Comparison of ENCODE assay signal across 8 cellular contexts in the genomic region with DNA sequence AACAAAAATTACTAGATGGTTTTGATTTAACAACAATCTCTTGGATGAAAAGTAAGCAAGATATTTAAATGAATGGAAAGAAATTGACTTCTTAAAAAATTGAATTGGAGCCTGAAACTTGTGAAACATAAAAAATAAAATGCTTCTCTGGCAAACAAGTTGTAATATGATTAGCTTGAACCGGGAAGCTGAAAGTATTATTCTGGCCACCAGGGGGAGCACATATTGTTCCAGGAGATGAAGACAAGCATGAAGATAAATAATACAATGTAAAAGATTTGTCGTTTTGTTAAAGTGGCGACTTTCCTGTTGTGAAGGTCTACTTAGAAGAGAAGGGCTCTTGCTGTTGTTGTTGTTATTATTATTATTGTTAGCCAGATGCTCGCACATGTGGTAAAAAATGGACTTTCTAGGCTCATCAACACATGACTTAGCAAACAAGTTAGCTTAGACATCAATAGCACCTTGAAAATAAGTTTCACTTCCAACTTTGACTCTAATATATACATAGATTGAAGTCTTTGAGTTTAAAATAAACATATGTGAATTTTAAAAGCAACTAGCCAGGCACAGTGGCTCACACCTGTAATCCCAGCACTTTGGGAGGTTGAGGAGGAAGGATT. TPM values are rescaled to one million over a fixed set of nuclear protein-coding genes. Genes with fewer than 3 reads are reported as not detected.
A peak's percentile ranks its signal among the peaks of the same experiment; 100 is the strongest.
DNase-seq lines count a peak whose midpoint lies in the region; ATAC-seq and TF ChIP-seq lines count a peak whose summit lies in the region.

No MANE protein-coding gene starts in this region.

- no peak overlapping the region for H3K4me3 Mint-ChIP-seq in nephron progenitor cell

- POLR2A ChIA-PET in AG04449 (lab: Yijun Ruan, JAX): no interaction called here

- DNase-seq in AG04449 (ENCODE audit: low read depth, low spot score): peak; percentile 2
- DNase-seq in GM06990 (ENCODE audit: extremely low read depth, insufficient read length): no peak
- DNase-seq in RWPE2 (ENCODE audit: low spot score): no peak
- DNase-seq in dermis microvascular lymphatic vessel endothelial cell (ENCODE audit: low read depth in 2 of 2): peak; percentile 35 to 67
- DNase-seq in nephron progenitor cell: peak; percentile 80

- H2AFZ ChIP-seq in Loucy (ENCODE audit: low read length): peak overlapping the region; percentile 87

- H3K36me3 ChIP-seq in GM06990 (ENCODE audit: control insufficient read depth, insufficient read depth, low read length) (no peaks in the 10 kb centered on the region), Loucy (ENCODE audit: insufficient read depth, low read length) (no peaks in the 10 kb centered on the region), RWPE2 (ENCODE audit: low read depth) (no peaks in the 10 kb centered on the region)

- no peaks in the 10 kb centered on the region for H3K9me3 Mint-ChIP-seq in nephron progenitor cell

- CTCF ChIA-PET in AG04449 (lab: Yijun Ruan, JAX): interaction anchor here (0.6 to 3.2 kb wide), 18 partner anchors 8 to 596 kb away, joined by 3 to 36 read pairs (median 4); a partner anchor contains a TSS

- H3K9ac ChIP-seq in Loucy (ENCODE audit: low read depth, low read length, poor library complexity, severe bottlenecking): no peak overlapping the region

- H3K4me3 ChIP-seq in AG04449 (ENCODE audit: low read depth, low read length): no peak overlapping the region
- H3K4me3 ChIP-seq in GM06990 (replicated peaks; ENCODE audit: low read depth, low read length): no peak overlapping the region
- peak overlapping the region; percentile 66 for H3K4me3 ChIP-seq in Loucy (ENCODE audit: low read length, poor library complexity, severe bottlenecking)
- H3K4me3 ChIP-seq in RWPE2 (ENCODE audit: severe bottlenecking): no peak overlapping the region

- 0 out of 3 replicates have a peak, but pooled peaks have one; percentile 61 for ATAC-seq in RWPE2 (ENCODE audit: low read depth)
- ATAC-seq in GM21737 (IDR thresholded peaks at IDR 0.05; ENCODE audit: unreplicated experiment): no peak
- ATAC-seq in HG03039 (IDR thresholded peaks at IDR 0.05; ENCODE audit: unreplicated experiment): no peak

- H3K27ac ChIP-seq in RWPE2 (ENCODE audit: poor library complexity, severe bottlenecking): no peak overlapping the region

- peaks cover 52% of the 10 kb centered on the region for H3K27me3 Mint-ChIP-seq in nephron progenitor cell (ENCODE audit: low read depth, poor library complexity)

- H3K27me3 ChIP-seq in GM06990 (replicated peaks; ENCODE audit: control insufficient read depth, insufficient read depth, low read length) (no peaks in the 10 kb centered on the region; the same call in 1 of the 2 replicates), Loucy (ENCODE audit: insufficient read depth, low read length, poor library complexity, severe bottlenecking) (no peaks in the 10 kb centered on the region), RWPE2 (ENCODE audit: insufficient read depth, poor library complexity, severe bottlenecking) (peaks cover 42% of the 10 kb centered on the region)

- TF ChIP-seq CTCF in AG04449 (IDR thresholded peaks at IDR 0.05; ENCODE audit: insufficient read depth, low read length, missing control alignments) (peak; percentile 51), GM06990 (IDR thresholded peaks at IDR 0.05; ENCODE audit: insufficient read depth, low read length, poor library complexity, severe bottlenecking) (peak; percentile 70), Loucy (conservative IDR thresholded peaks at IDR 0.05; ENCODE audit: low read length) (peak; percentile 94), RWPE2 (IDR thresholded peaks at IDR 0.05; ENCODE audit: poor library complexity, severe bottlenecking) (peak; percentile 95), nephron progenitor cell (IDR thresholded peaks at IDR 0.05) (peak; percentile 83)

- H3K79me2 ChIP-seq in Loucy (ENCODE audit: insufficient read depth, low read length): no peaks in the 10 kb centered on the region

- peaks cover 5% of the 10 kb centered on the region for H3K4me1 ChIP-seq in Loucy (ENCODE audit: insufficient read depth, low read length, poor library complexity, severe bottlenecking)
- no peaks in the 10 kb centered on the region for H3K4me1 ChIP-seq in RWPE2 (ENCODE audit: insufficient read depth, poor library complexity, severe bottlenecking)

- H3K9me2 ChIP-seq in Loucy (replicated peaks; ENCODE audit: low read depth, low read length): no peaks in the 10 kb centered on the region

- H3K4me2 ChIP-seq in Loucy (ENCODE audit: low read depth, low read length, poor library complexity, severe bottlenecking): peak overlapping the region; percentile 67

- H3K9me3 ChIP-seq in Loucy (ENCODE audit: insufficient read depth, low read depth, low read length) (no peaks in the 10 kb centered on the region), RWPE2 (ENCODE audit: severe bottlenecking) (no peaks in the 10 kb centered on the region)

- H3K4me1 Mint-ChIP-seq in nephron progenitor cell: no peaks in the 10 kb centered on the region

- 0 out of 2 replicates have a peak, but pooled peaks cover 6% of the 10 kb centered on the region for H3F3A ChIP-seq in Loucy (ENCODE audit: low read depth)

- H3K36me3 Mint-ChIP-seq in nephron progenitor cell (ENCODE audit: low read depth): no peaks in the 10 kb centered on the region

- no peak overlapping the region for H3K27ac Mint-ChIP-seq in nephron progenitor cell

- no peaks in the 10 kb centered on the region for H4K20me1 ChIP-seq in Loucy (ENCODE audit: insufficient read depth, low read length, poor library complexity, severe bottlenecking)

RNA-seq across cellular contexts. Expression of a gene that starts 14.2 kb away (rescaled TPM):
- total RNA-seq in dermis microvascular lymphatic vessel endothelial cell: not detected in 2 replicates

Comparison
In these comparisons a context has a peak if more than half of its experiments do, and no peak if none do; other contexts are left out.
1. DNase-seq: peak in AG04449 (single experiment), dermis microvascular lymphatic vessel endothelial cell (2 of 2) and nephron progenitor cell (single experiment); none in GM06990 (single experiment) and RWPE2 (single experiment).
2. Peak in every context shown above with its lines, with median percentiles within 50 percentile points of each other: CTCF ChIP-seq.